ENCODE assay signal across 17 cellular contexts in the genomic region with DNA sequence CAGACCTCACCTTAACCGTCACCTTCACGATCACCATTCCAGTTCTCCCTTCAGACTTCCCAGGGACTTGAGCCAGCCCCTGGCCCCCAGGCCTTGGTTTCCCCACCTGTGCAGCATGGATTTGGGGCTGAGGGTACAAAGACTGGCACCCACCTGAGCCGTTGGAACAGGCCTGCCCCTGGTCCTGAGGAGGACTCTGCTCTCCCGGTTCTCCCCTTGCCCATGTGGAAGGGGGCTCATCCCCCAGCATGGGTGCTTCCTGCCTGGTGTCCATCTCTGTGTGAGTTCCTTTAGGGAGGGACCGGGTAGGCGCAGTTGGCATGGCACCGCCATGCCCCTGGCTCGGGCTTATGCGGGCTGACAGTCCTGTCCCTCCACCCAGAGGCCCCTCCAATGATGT. TPM values are rescaled to one million over a fixed set of nuclear protein-coding genes. Genes with fewer than 3 reads are reported as not detected.
DNase-seq lines count a peak whose midpoint lies in the region; ATAC-seq and TF ChIP-seq lines count a peak whose summit lies in the region.
"Had no signal": no experiment of that assay in that cellular context is flagged by ENCODE, and none has a peak within 500 bp of the region (broad histone marks: within the 10 kb centered on the region; RNA-seq: fewer than 3 reads in every experiment).

No MANE protein-coding gene starts in this region.

- BruUV-seq in PC-9 (replicated peaks; lab: Mats Ljungman, UMichigan), result no TSS peak

- no peaks in the 10 kb centered on the region for H3K79me2 ChIP-seq in PC-9 (ENCODE audit: low read depth)

- H3K4me2 ChIP-seq in PC-9, result no peak overlapping the region
- H3K4me2 ChIP-seq: KMS-11 had no signal

- CTCF ChIA-PET in PC-9 (lab: Charles Lee), result no interaction called here

- H3K4me1 ChIP-seq in right atrium auricular region, result no peaks in the 10 kb centered on the region
- H3K4me1 ChIP-seq in spleen, result peaks cover 0 to 23% (median 12%) of the 10 kb centered on the region in 6 donors
- H3K4me1 ChIP-seq in PC-9 (replicated peaks; ENCODE audit: insufficient read depth), result no peaks in the 10 kb centered on the region
- H3K4me1 ChIP-seq: HAP-1 had no signal

- no peak for ATAC-seq in Right ventricle myocardium inferior
- ATAC-seq in left cardiac atrium, result no peak

- H3K4me3 ChIP-seq in right atrium auricular region, result no peak overlapping the region
- H3K4me3 ChIP-seq in spleen, result no peak overlapping the region
- H3K4me3 ChIP-seq in PC-9, result no peak overlapping the region
- H3K4me3 ChIP-seq: HAP-1 had no signal

- POLR2A ChIA-PET in PC-9 (lab: Charles Lee; ENCODE audit: unreplicated experiment), result no interaction called here

- H3K9me2 ChIP-seq in PC-9 (ENCODE audit: insufficient read depth), result no peaks in the 10 kb centered on the region

- H3K27ac ChIP-seq in right atrium auricular region (no peak overlapping the region), spleen (no peak overlapping the region), PC-9 (no peak overlapping the region)
- H3K27ac ChIP-seq: 22Rv1, KMS-11 had no signal

- H4K20me1 ChIP-seq in PC-9 (ENCODE audit: insufficient read depth), result no peaks in the 10 kb centered on the region

- H3K27me3 ChIP-seq in right atrium auricular region (no peaks in the 10 kb centered on the region), spleen (replicated peaks in 1 of 7) (no peaks in the 10 kb centered on the region), PC-9 (ENCODE audit: insufficient read depth, low read depth) (peaks cover 14% of the 10 kb centered on the region)

- intact Hi-C loops in Right ventricle myocardium inferior (cut with DNase I), result no loop called here
- intact Hi-C loops in left cardiac atrium (cut with DNase I), result no loop called here
- intact Hi-C loops in spleen (cut with DNase I; ENCODE audit: low total_unique reads), result no loop called here
- intact Hi-C loops in PC-9 (cut with micrococcal nuclease; ENCODE audit: unreplicated experiment), result no loop called here

- TF ChIP-seq CTCF in right atrium auricular region (IDR thresholded peaks at IDR 0.05), result no peak
- no peak for TF ChIP-seq CTCF in spleen (IDR thresholded peaks at IDR 0.05 in 8 of 11, conservative IDR thresholded peaks at IDR 0.05 in 3 of 11)
- TF ChIP-seq CTCF in PC-9 (conservative IDR thresholded peaks at IDR 0.05), result no peak

- H2AFZ ChIP-seq in PC-9, result no peak overlapping the region

- H3K36me3 ChIP-seq in right atrium auricular region, result no peaks in the 10 kb centered on the region
- H3K36me3 ChIP-seq in spleen, result peaks cover 0 to 28% (median 0%) of the 10 kb centered on the region in 6 donors
- H3K36me3 ChIP-seq in PC-9 (ENCODE audit: low read depth), result no peaks in the 10 kb centered on the region
- H3K36me3 ChIP-seq: HAP-1 had no signal

- no peaks in the 10 kb centered on the region for H3K9me3 ChIP-seq in right atrium auricular region
- peaks cover 0 to 15% (median 10%) of the 10 kb centered on the region in 8 donors for H3K9me3 ChIP-seq in spleen
- peaks cover 16% of the 10 kb centered on the region; the same call in 1 of the 2 replicates for H3K9me3 ChIP-seq in PC-9 (ENCODE audit: insufficient read depth, low read depth)
- H3K9me3 ChIP-seq: HAP-1 had no signal

- no peak for TF ChIP-seq POLR2A in spleen (IDR thresholded peaks at IDR 0.05)

- peak; percentile 21 for DNase-seq in activated CD4-positive, CD25-positive, alpha-beta regulatory T cell treated with anti-CD3 and anti-CD28 coated beads, Interleukin-2, amount 50 U/mL, for 72 hours
- DNase-seq in activated CD4-positive, CD25-positive, alpha-beta regulatory T cell (lab: John Stamatoyannopoulos, UW), result no peak
- DNase-seq in Right ventricle myocardium inferior (ENCODE audit: missing footprints), result peak; percentile 17
- no peak for DNase-seq in right atrium auricular region (ENCODE audit: low spot score)
- peak; percentile 8 for DNase-seq in left cardiac atrium
- DNase-seq in spleen, result peak; percentile 48
- no peak for DNase-seq in PC-9
- DNase-seq in EL, result no peak
- DNase-seq: DMS153, GF-D8, MV-4-11, NCI-H1694 treated with DMSO at 0.1 percent for 48 hours, NCI-H510A, NCI-H748 treated with DMSO at 0.1 percent for 48 hours had no signal

- WGBS in spleen, 5 donors, result 96 to 98% (median 96%) methylated on average over 9 of the region's 9 CpGs

- no peaks in the 10 kb centered on the region for H3F3A ChIP-seq in PC-9 (ENCODE audit: insufficient read depth, low read depth)

RNA-seq across cellular contexts. Expression of gene GPR35, which starts 10.9 kb away (rescaled TPM):
- total RNA-seq in Right ventricle myocardium inferior (2.2 TPM), right atrium auricular region (under 1 TPM; 0.56 to 0.86 TPM), left cardiac atrium (1 to 10 TPM; 1.1 to 1.3 TPM), spleen (10 to 100 TPM; 10.3 to 25.3 (median 18.7) TPM), PC-9 (2021) (1.1 and 2.5 TPM in 2 replicates)
- 10 to 100 TPM in 2 of 3 donors, 1 to 10 TPM in 1; 7.4 to 19.1 (median 17.8) TPM for polyA plus RNA-seq in spleen

RNA-seq across cellular contexts. Expression of gene CAPN10, which starts 27.9 kb away (rescaled TPM):
- 51.8 TPM for total RNA-seq in Right ventricle myocardium inferior
- total RNA-seq in right atrium auricular region, result 10 to 100 TPM; 14.1 to 14.6 TPM
- 10 to 100 TPM; 17.9 to 26.6 TPM for total RNA-seq in left cardiac atrium
- total RNA-seq in spleen, result 10 to 100 TPM; 43.0 to 82.6 (median 59.4) TPM
- 10 to 100 TPM; 34.7 to 83.1 (median 66.1) TPM for polyA plus RNA-seq in spleen
- 49.8 and 70.3 TPM in 2 replicates for total RNA-seq in PC-9 (2021)

RNA-seq across cellular contexts. Expression of gene RNPEPL1, which starts 46.1 kb away (rescaled TPM):
- total RNA-seq in Right ventricle myocardium inferior, result 98.4 TPM
- total RNA-seq in right atrium auricular region, result 10 to 100 TPM; 62.0 to 76.3 TPM
- total RNA-seq in left cardiac atrium, result 10 to 100 TPM; 47.3 to 67.6 TPM
- total RNA-seq in spleen, result 100 to 1,000 TPM in 2 of 7 donors, 10 to 100 TPM in 5; 57.2 to 116 (median 73.0) TPM
- polyA plus RNA-seq in spleen, result 100 to 1,000 TPM in 2 of 3 donors, 10 to 100 TPM in 1; 79.8 to 165 (median 107) TPM
- 101 and 125 TPM in 2 replicates for total RNA-seq in PC-9 (2021)

RNA-seq across cellular contexts. Expression of gene DUSP28, which starts 54.2 kb away (rescaled TPM):
- total RNA-seq in Right ventricle myocardium inferior (14.4 TPM), right atrium auricular region (10 to 100 TPM; 12.0 to 17.5 TPM), left cardiac atrium (1 to 10 TPM; 8.1 to 8.2 TPM), spleen (10 to 100 TPM in 1 of 7 donors, 1 to 10 TPM in 6; 5.9 to 13.6 (median 7.1) TPM), PC-9 (2021) (10.9 and 11.5 TPM in 2 replicates)
- 1 to 10 TPM; 6.5 to 9.0 (median 7.9) TPM for polyA plus RNA-seq in spleen

RNA-seq across cellular contexts. Expression of gene ANKMY1, which starts 56.6 kb away (rescaled TPM):
- total RNA-seq in Right ventricle myocardium inferior (5.9 TPM), right atrium auricular region (1 to 10 TPM; 3.7 to 7.9 TPM), left cardiac atrium (1 to 10 TPM; 4.9 to 8.1 TPM), spleen (10 to 100 TPM; 26.5 to 45.5 (median 30.1) TPM), PC-9 (2021) (85.7 and 94.8 TPM in 2 replicates)
- polyA plus RNA-seq in spleen, result 10 to 100 TPM in 1 of 3 donors, 1 to 10 TPM in 2; 7.6 to 11.4 (median 8.1) TPM

Comparison
In these comparisons a context has a peak if more than half of its experiments do, and no peak if none do; other contexts are left out.
1. DNase-seq: peak in activated CD4-positive, CD25-positive, alpha-beta regulatory T cell treated with anti-CD3 and anti-CD28 coated beads, Interleukin-2, amount 50 U/mL, for 72 hours (single experiment), Right ventricle myocardium inferior (single experiment), left cardiac atrium (single experiment) and spleen (single experiment); none in activated CD4-positive, CD25-positive, alpha-beta regulatory T cell (0 of 4), right atrium auricular region (single experiment), PC-9 (0 of 2) and EL (single experiment).